Comparison of ENCODE assay signal across 16 cellular contexts in genomic region chr9:91188719-91189590, GRCh38.
"Had no signal": no experiment of that assay in that cellular context is flagged by ENCODE, and none has a peak within 500 bp of the region (broad histone marks: within the 10 kb centered on the region; RNA-seq: fewer than 3 reads in every experiment).

No MANE protein-coding gene starts in this region.

- H3K27ac ChIP-seq: left lung had no signal

- H3K27me3 Mint-ChIP-seq: activated CD4-positive, alpha-beta T cell treated with anti-CD3 and anti-CD28 coated beads, Interleukin-2, amount 10 ng/mL, durations not matched to agents 7 days and 5 days; type B pancreatic cell had no signal

- H3K36me3 ChIP-seq: ascending aorta, heart right ventricle, left lung had no signal

- H3K9me3 ChIP-seq: ascending aorta, left lung had no signal

- H3K27me3 ChIP-seq: ascending aorta, heart right ventricle, left lung had no signal

- H3K36me3 Mint-ChIP-seq: type B pancreatic cell had no signal

- ATAC-seq: left lung, Right ventricle myocardium inferior, SK-N-SH treated with all-trans-retinoic acid at 6 μM for 48 hours had no signal

- DNase-seq: activated CD4-positive, alpha-beta T cell treated with anti-CD3 and anti-CD28 coated beads, Interleukin-2, amount 10 ng/mL, durations not matched to agents 7 days and 5 days; activated CD8-positive, alpha-beta memory T cell treated with anti-CD3 and anti-CD28 coated beads, Interleukin-2, amount 50 U/mL, for 4 hours; activated effector memory CD4-positive, alpha-beta T cell treated with anti-CD3 and anti-CD28 coated beads, Interleukin-2, amount 50 U/mL, for 16 hours; effector CD4-positive, alpha-beta T cell; heart right ventricle; islet precursor cell; left lung; stimulated activated CD4-positive, alpha-beta T cell treated with anti-CD3 and anti-CD28 coated beads, Interleukin-4, amount 100 ng/mL, for 4 hours had no signal

- H3K4me3 ChIP-seq: ascending aorta, heart right ventricle, left lung, skin epidermis had no signal

- H3K27ac Mint-ChIP-seq: activated CD4-positive, alpha-beta T cell treated with anti-CD3 and anti-CD28 coated beads, Interleukin-2, amount 10 ng/mL, durations not matched to agents 7 days and 5 days; T-helper 1 cell treated with Interleukin-12 subunit alpha and Interleukin-12 subunit beta and Interleukin-4 antibody, amounts not matched to agents 30 μg/mL and 1 μg/mL, for 36 hours; type B pancreatic cell had no signal

- H3K4me3 Mint-ChIP-seq: activated CD4-positive, alpha-beta T cell treated with anti-CD3 and anti-CD28 coated beads, Interleukin-2, amount 10 ng/mL, durations not matched to agents 7 days and 5 days; T-helper 1 cell treated with Interleukin-12 subunit alpha and Interleukin-12 subunit beta and Interleukin-4 antibody, amounts not matched to agents 30 μg/mL and 1 μg/mL, for 36 hours; type B pancreatic cell had no signal

- FAIRE-seq: endothelial cell of umbilical vein, frontal cortex had no signal
